ENCODE assay signal across 17 cellular contexts in the genomic region with DNA sequence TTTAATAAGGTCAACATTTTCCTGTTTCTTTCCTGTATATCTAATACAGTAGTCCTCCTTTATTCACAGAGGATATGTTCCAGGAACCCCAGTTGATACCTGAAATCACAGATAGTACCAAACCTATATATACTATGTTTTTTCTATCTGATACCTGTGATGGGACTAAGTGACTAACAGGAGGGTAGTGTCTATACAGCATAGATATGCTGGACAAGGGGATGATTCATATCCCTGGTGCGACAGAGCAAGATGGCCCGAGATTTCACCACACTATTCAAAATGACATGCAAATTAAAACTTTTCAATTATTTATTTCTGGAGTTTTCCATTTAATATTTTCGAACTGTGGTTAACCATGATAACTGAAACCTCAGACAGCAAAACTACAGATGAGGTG.
"Had no signal": no experiment of that assay in that cellular context is flagged by ENCODE, and none has a peak within 500 bp of the region (broad histone marks: within the 10 kb centered on the region; RNA-seq: fewer than 3 reads in every experiment).

No MANE protein-coding gene starts in this region.

- H3K9me3 ChIP-seq: esophagus muscularis mucosa, gastroesophageal sphincter, heart right ventricle, left ventricle myocardium inferior, lower lobe of right lung, mucosa of descending colon had no signal

- H3K27me3 ChIP-seq: dorsolateral prefrontal cortex, esophagus muscularis mucosa, foreskin keratinocyte, gastroesophageal sphincter, heart right ventricle had no signal

- H3K4me3 ChIP-seq: coronary artery, dorsolateral prefrontal cortex, esophagus muscularis mucosa, gastroesophageal sphincter, heart right ventricle, left ventricle myocardium inferior, lower lobe of right lung, mucosa of descending colon had no signal

- ATAC-seq: foreskin keratinocyte, gastroesophageal sphincter, left colon, left lobe of liver, lower lobe of right lung, mucosa of descending colon had no signal

- H3K36me3 ChIP-seq: gastroesophageal sphincter, lower lobe of right lung had no signal

- H3K27ac ChIP-seq: coronary artery, dorsolateral prefrontal cortex, esophagus muscularis mucosa, foreskin keratinocyte, gastroesophageal sphincter, heart right ventricle, left ventricle myocardium inferior, lower lobe of right lung had no signal

- DNase-seq: dermis blood vessel endothelial cell; dorsolateral prefrontal cortex; effector CD4-positive, alpha-beta T cell; effector memory CD4-positive, alpha-beta T cell; heart right ventricle; hippocampal formation; left colon; left ventricle myocardium inferior; lower lobe of right lung; mesenchymal stem cell; mucosa of descending colon; naive B cell had no signal

- H3K4me1 ChIP-seq: esophagus muscularis mucosa, foreskin keratinocyte, gastroesophageal sphincter, lower lobe of right lung had no signal
